ENCODE assay signal across 8 cellular contexts in the genomic region with DNA sequence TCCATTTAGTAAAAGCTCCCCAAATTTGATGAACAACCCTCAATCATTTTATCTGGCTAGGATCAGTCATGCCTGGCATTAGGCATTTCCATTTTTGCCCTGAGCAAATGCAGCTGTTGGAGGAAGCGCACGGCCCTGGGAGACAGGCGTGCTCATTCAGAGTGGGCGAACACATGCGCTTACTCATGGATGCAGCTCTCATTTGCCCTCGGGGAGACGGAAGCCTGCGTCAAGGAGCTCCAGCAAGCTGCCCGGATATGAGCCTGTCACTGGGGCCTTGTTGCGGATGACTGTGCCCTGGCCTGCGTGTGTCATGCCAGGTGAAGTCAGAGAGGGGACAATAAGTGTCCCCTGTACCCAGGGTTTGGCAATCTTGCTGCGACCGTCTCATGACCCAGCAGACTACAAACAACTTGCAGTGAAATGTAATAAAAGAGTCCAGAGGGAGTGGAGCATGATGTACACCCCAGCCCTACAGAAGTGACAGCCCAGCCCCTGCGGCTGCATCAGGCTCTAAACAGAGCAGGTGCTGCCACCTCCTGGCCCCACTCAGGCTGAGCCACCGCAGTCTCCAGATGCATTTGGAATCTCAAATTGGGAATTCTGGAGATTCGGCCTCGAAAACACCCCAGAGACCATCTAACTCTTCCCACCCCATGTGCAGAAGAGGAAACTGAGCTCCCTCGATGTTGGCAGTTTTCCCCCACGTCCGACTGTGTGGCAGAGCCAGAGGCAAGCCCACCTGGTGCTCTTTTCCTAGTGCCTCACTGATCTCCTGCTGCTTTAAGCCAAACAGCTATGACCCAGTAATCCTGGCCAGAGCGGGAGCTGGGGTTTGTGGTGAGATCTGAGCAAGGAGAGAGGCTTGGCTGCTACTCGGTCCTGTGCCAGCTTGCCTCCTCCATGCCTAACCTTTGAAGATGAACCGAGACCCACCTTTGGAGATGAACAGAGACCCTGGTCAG.
DNase-seq lines count a peak whose midpoint lies in the region; ATAC-seq lines count a peak whose summit lies in the region.

No MANE protein-coding gene starts in this region.

- ATAC-seq in GM19455 (IDR thresholded peaks at IDR 0.05; ENCODE audit: unreplicated experiment) (no peak), HG03439 (IDR thresholded peaks at IDR 0.05; ENCODE audit: unreplicated experiment) (no peak)

- DNase-seq in stimulated activated CD4-positive, alpha-beta T cell treated with anti-CD3 and anti-CD28 coated beads, Interleukin-15, amount 100 ng/mL, for 24 hours = peak; percentile 24
- no peak for DNase-seq in stimulated activated CD4-positive, alpha-beta T cell treated with anti-CD3 and anti-CD28 coated beads, Interleukin-1b, Interleukin-23, amount 100 ng/mL, for 48 hours
- DNase-seq in NCI-H460 (ENCODE audit: extremely low read depth, low read depth) (peak; percentile 33), dedifferentiated amniotic fluid mesenchymal stem cell (ENCODE audit: extremely low spot score) (peak; percentile 87), medulla oblongata (ENCODE audit: extremely low spot score) (peak; percentile 72), kidney glomerular epithelial cell (lab: John Stamatoyannopoulos, UW) (no peak)

Comparison
In these comparisons a context has a peak if more than half of its experiments do, and no peak if none do; other contexts are left out.
1. DNase-seq: peak in stimulated activated CD4-positive, alpha-beta T cell treated with anti-CD3 and anti-CD28 coated beads, Interleukin-15, amount 100 ng/mL, for 24 hours (single experiment), NCI-H460 (single experiment), dedifferentiated amniotic fluid mesenchymal stem cell (single experiment) and medulla oblongata (single experiment); none in stimulated activated CD4-positive, alpha-beta T cell treated with anti-CD3 and anti-CD28 coated beads, Interleukin-1b, Interleukin-23, amount 100 ng/mL, for 48 hours (single experiment) and kidney glomerular epithelial cell (single experiment).